22 cellular contexts compared by ENCODE assay signal in the genomic region with DNA sequence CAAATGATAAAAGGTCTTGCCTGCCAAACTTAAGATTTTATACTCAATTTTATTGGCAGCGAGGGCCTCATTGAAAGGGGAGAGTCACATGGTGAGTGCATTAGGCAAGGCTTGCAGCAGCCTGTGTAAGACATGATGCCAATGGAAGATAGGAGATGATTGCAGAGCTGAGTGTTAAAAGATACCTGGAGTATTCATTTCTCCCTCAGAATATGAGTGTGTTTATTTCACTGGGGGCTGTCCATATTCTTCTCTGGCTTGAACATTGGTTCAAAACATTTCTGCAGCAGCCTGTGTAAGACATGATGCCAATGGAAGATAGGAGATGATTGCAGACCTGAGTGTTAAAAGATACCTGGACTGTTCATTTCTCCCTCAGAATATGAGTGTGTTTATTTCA.
DNase-seq lines count a peak whose midpoint lies in the region; ATAC-seq and TF ChIP-seq lines count a peak whose summit lies in the region.
"Had no signal": no experiment of that assay in that cellular context is flagged by ENCODE, and none has a peak within 500 bp of the region (broad histone marks: within the 10 kb centered on the region; RNA-seq: fewer than 3 reads in every experiment).

No MANE protein-coding gene starts in this region.

- no peaks in the 10 kb centered on the region for H3K79me2 ChIP-seq in smooth muscle cell (ENCODE audit: low read depth)

- H3K4me3 ChIP-seq in cardiac muscle cell (no peak overlapping the region), SJCRH30 (no peak overlapping the region), smooth muscle cell (no peak overlapping the region)
- H3K4me3 ChIP-seq: gastroesophageal sphincter, GM12878, upper lobe of right lung had no signal

- peaks cover 7% of the 10 kb centered on the region for H3F3A ChIP-seq in smooth muscle cell (ENCODE audit: low read depth)

- no peak overlapping the region for H3K4me2 ChIP-seq in smooth muscle cell

- no peaks in the 10 kb centered on the region for H4K20me1 ChIP-seq in smooth muscle cell (ENCODE audit: low read depth)

- intact Hi-C loops in cardiac septum (cut with DNase I) = no loop called here

- peak in 1 of 2 donors; percentile 27 for DNase-seq in cardiac muscle cell (ENCODE audit: low read depth in 1 of 2, low spot score in 1 of 2)
- no peak for DNase-seq in cardiac septum (ENCODE audit: low spot score)
- no peak for DNase-seq in SJCRH30
- no peak for DNase-seq in epithelial cell of prostate (ENCODE audit: low read depth, low spot score)
- no peak for DNase-seq in smooth muscle cell (lab: John Stamatoyannopoulos, UW; ENCODE audit: unreplicated experiment)
- no peak for DNase-seq in NK-92 (lab: John Stamatoyannopoulos, UW; ENCODE audit: unreplicated experiment)
- DNase-seq in HCEC 1CT = no peak
- DNase-seq: activated CD4-positive, CD25-positive, alpha-beta regulatory T cell treated with anti-CD3 and anti-CD28 coated beads, Interleukin-2, amount 50 U/mL, for 72 hours; activated naive CD4-positive, alpha-beta T cell treated with Interleukin-2 at 50 U/mL for 16 hours; activated T-cell treated with anti-CD3 and anti-CD28 coated beads, Interleukin-2, amount 50 U/mL, for 1 hour; DMS79 treated with DMSO at 0.1 percent for 48 hours; effector CD4-positive, alpha-beta T cell; erythroblast; kidney; NCI-H1417; NCI-H2107; NCI-H524 treated with DMSO at 0.1 percent for 48 hours; T-helper 1 cell; upper lobe of right lung had no signal

- H3K27me3 ChIP-seq in cardiac muscle cell (no peaks in the 10 kb centered on the region), SJCRH30 (no peaks in the 10 kb centered on the region), smooth muscle cell (ENCODE audit: low read depth) (no peaks in the 10 kb centered on the region)
- H3K27me3 ChIP-seq: gastroesophageal sphincter, upper lobe of right lung had no signal

- no peak overlapping the region for H3K9ac ChIP-seq in smooth muscle cell (ENCODE audit: low read depth)

- 92% methylated on average over 1 of the region's 1 CpG for WGBS in smooth muscle cell (ENCODE audit: low lambda C conversion rate)

- H3K27ac ChIP-seq in cardiac muscle cell (peak overlapping the region; percentile 12), SJCRH30 (peak overlapping the region; percentile 67), epithelial cell of prostate (peak overlapping the region; percentile 75), smooth muscle cell (ENCODE audit: low read depth) (peak overlapping the region; percentile 77)
- H3K27ac ChIP-seq: gastroesophageal sphincter, upper lobe of right lung had no signal

- H3K9me3 ChIP-seq in cardiac muscle cell (ENCODE audit: low read depth) (no peaks in the 10 kb centered on the region), SJCRH30 (replicated peaks) (0 out of 2 replicates have a peak, but pooled peaks cover 2% of the 10 kb centered on the region), smooth muscle cell (replicated peaks; ENCODE audit: low read depth) (no peaks in the 10 kb centered on the region)
- H3K9me3 ChIP-seq: gastroesophageal sphincter, upper lobe of right lung had no signal

- TF ChIP-seq CTCF in cardiac muscle cell (IDR thresholded peaks at IDR 0.05; ENCODE audit: low read depth, low read length) (no peak), smooth muscle cell (IDR thresholded peaks at IDR 0.05; ENCODE audit: borderline replicate concordance, insufficient read depth, poor library complexity, severe bottlenecking) (no peak)

- peaks cover 18% of the 10 kb centered on the region for H3K4me1 ChIP-seq in cardiac muscle cell (ENCODE audit: low read depth)
- peaks cover 19% of the 10 kb centered on the region for H3K4me1 ChIP-seq in SJCRH30
- peaks cover 15% of the 10 kb centered on the region for H3K4me1 ChIP-seq in smooth muscle cell (ENCODE audit: low read depth)
- H3K4me1 ChIP-seq: gastroesophageal sphincter, upper lobe of right lung had no signal

- ATAC-seq in GM19395 (IDR thresholded peaks at IDR 0.05; ENCODE audit: unreplicated experiment) = no peak
- ATAC-seq: gastroesophageal sphincter, GM12878, upper lobe of right lung had no signal

- peak overlapping the region; percentile 32 for H2AFZ ChIP-seq in smooth muscle cell (ENCODE audit: low read depth)

- H3K36me3 ChIP-seq in cardiac muscle cell (no peaks in the 10 kb centered on the region), SJCRH30 (no peaks in the 10 kb centered on the region), smooth muscle cell (ENCODE audit: low read depth) (no peaks in the 10 kb centered on the region)
- H3K36me3 ChIP-seq: gastroesophageal sphincter, upper lobe of right lung had no signal

Comparison
In these comparisons a context has a peak if more than half of its experiments do, and no peak if none do; other contexts are left out.
1. H3K27ac ChIP-seq: peak in every context shown above with its lines; median percentile 77 in smooth muscle cell; 75 in epithelial cell of prostate; 67 in SJCRH30; 12 in cardiac muscle cell.